ENCODE assay signal across 1 cellular context in genomic region chr2:153575171-153575853, GRCh38.
TF ChIP-seq lines count a peak whose summit lies in the region.

No MANE protein-coding gene starts in this region.

TF ChIP-seq in GM23338, 12 proteins besides CTCF, POLR2A, EP300 and RAD21 (continued from another document):
- TF ChIP-seq ZNF462 (CRISPR knock-in tag; IDR thresholded peaks at IDR 0.05) (no peak), POLR2AphosphoS5 (IDR thresholded peaks at IDR 0.05; ENCODE audit: low read depth) (no peak)
